ENCODE assay signal across 8 cellular contexts in genomic region chr21:35616090-35616489, GRCh38.
A peak's percentile ranks its signal among the peaks of the same experiment; 100 is the strongest.
DNase-seq lines count a peak whose midpoint lies in the region; ATAC-seq and TF ChIP-seq lines count a peak whose summit lies in the region.

No MANE protein-coding gene starts in this region.

- H3K27me3 ChIP-seq in CD8-positive, alpha-beta T cell (ENCODE audit: insufficient read depth, low read length): no peaks in the 10 kb centered on the region
- H3K27me3 ChIP-seq in MM.1S (replicated peaks; ENCODE audit: insufficient read depth, low read length): no peaks in the 10 kb centered on the region
- H3K27me3 ChIP-seq in breast epithelium: no peaks in the 10 kb centered on the region

- intact Hi-C loops in CD8-positive, alpha-beta T cell (cut with DNase I, micrococcal nuclease): loop anchor here (1.0 to 10.0 kb wide), 5 partner anchors 196 to 871 kb away; no protein-coding TSS in a partner anchor
- intact Hi-C loops in breast epithelium (cut with DNase I; ENCODE audit: low total_unique reads): no loop called here

- POLR2A ChIA-PET in CD8-positive, alpha-beta T cell (lab: Charles Lee): no interaction called here

- H3K9me2 ChIP-seq in MM.1S (replicated peaks; ENCODE audit: insufficient read depth, low read length): no peaks in the 10 kb centered on the region

- no peak overlapping the region for H3K9ac ChIP-seq in MM.1S (ENCODE audit: low read length)

- DNase-seq in CD8-positive, alpha-beta T cell: no peak
- DNase-seq in MM.1S (no peak), breast epithelium (ENCODE audit: low spot score in 2 of 2) (no peak), naive B cell (peak; percentile 1), NCI-H510A treated with DMSO at 0.1 percent for 48 hours (lab: John Stamatoyannopoulos, UW) (no peak), nucleus accumbens (lab: John Stamatoyannopoulos, UW) (no peak)

- no peaks in the 10 kb centered on the region for H3K36me3 Mint-ChIP-seq in CD8-positive, alpha-beta T cell
- no peaks in the 10 kb centered on the region for H3K36me3 Mint-ChIP-seq in naive B cell

- no peaks in the 10 kb centered on the region for H3K9me3 Mint-ChIP-seq in CD8-positive, alpha-beta T cell
- peaks cover 0 to 7% (median 0%) of the 10 kb centered on the region in 7 donors for H3K9me3 Mint-ChIP-seq in naive B cell

- no peak for TF ChIP-seq POLR2A in breast epithelium (IDR thresholded peaks at IDR 0.05)

- no peaks in the 10 kb centered on the region for H3K9me3 ChIP-seq in CD8-positive, alpha-beta T cell (ENCODE audit: low read length)
- no peaks in the 10 kb centered on the region for H3K9me3 ChIP-seq in MM.1S (replicated peaks; ENCODE audit: insufficient read depth, low read length)
- H3K9me3 ChIP-seq in breast epithelium: no peaks in the 10 kb centered on the region

- no peak overlapping the region for H3K27ac ChIP-seq in CD8-positive, alpha-beta T cell (ENCODE audit: low read depth, low read length)
- no peak overlapping the region for H3K27ac ChIP-seq in MM.1S (ENCODE audit: low read length)
- no peak overlapping the region for H3K27ac ChIP-seq in breast epithelium

- no peak for ATAC-seq in CD8-positive, alpha-beta T cell
- ATAC-seq in naive B cell (ENCODE audit: low read depth in 2 of 2) (no peak), HG02798 (IDR thresholded peaks at IDR 0.05; ENCODE audit: poor library complexity, unreplicated experiment) (no peak), HG02885 (IDR thresholded peaks at IDR 0.05; ENCODE audit: poor library complexity, unreplicated experiment) (no peak)

- no peaks in the 10 kb centered on the region for H3K36me3 ChIP-seq in CD8-positive, alpha-beta T cell (ENCODE audit: insufficient read depth, low read length)
- H3K36me3 ChIP-seq in MM.1S (replicated peaks; ENCODE audit: insufficient read depth, low read length) (no peaks in the 10 kb centered on the region), breast epithelium (no peaks in the 10 kb centered on the region)

- no peak overlapping the region for H3K27ac Mint-ChIP-seq in CD8-positive, alpha-beta T cell
- no peak overlapping the region for H3K27ac Mint-ChIP-seq in naive B cell

- H3F3A ChIP-seq in MM.1S (ENCODE audit: insufficient read depth, low read length): no peaks in the 10 kb centered on the region

- TF ChIP-seq CTCF in CD8-positive, alpha-beta T cell (IDR thresholded peaks at IDR 0.05): peak; percentile 28
- TF ChIP-seq CTCF in MM.1S (IDR thresholded peaks at IDR 0.05; ENCODE audit: low read length) (peak; percentile 46), breast epithelium (IDR thresholded peaks at IDR 0.05) (peak; percentile 19 to 30 (median 22))

- H3K4me1 Mint-ChIP-seq in CD8-positive, alpha-beta T cell (ENCODE audit: low read depth): peaks cover 2% of the 10 kb centered on the region
- H3K4me1 Mint-ChIP-seq in naive B cell: peaks cover 0 to 3% (median 0%) of the 10 kb centered on the region in 3 donors

- no peaks in the 10 kb centered on the region for H3K79me2 ChIP-seq in MM.1S (ENCODE audit: low read length)

- H3K27me3 Mint-ChIP-seq in CD8-positive, alpha-beta T cell (ENCODE audit: low read depth): no peaks in the 10 kb centered on the region
- H3K27me3 Mint-ChIP-seq in naive B cell: peaks cover 7 to 19% (median 8%) of the 10 kb centered on the region in 3 donors

- H3K4me3 Mint-ChIP-seq in CD8-positive, alpha-beta T cell: no peak overlapping the region
- H3K4me3 Mint-ChIP-seq in naive B cell: no peak overlapping the region

- CTCF ChIA-PET in CD8-positive, alpha-beta T cell (lab: Charles Lee): interaction anchor here (0.6 to 2.1 kb wide), 22 partner anchors 10 to 931 kb away, joined by 3 to 7 read pairs (median 3); no protein-coding TSS in a partner anchor

- no peaks in the 10 kb centered on the region for H3K4me1 ChIP-seq in CD8-positive, alpha-beta T cell (ENCODE audit: insufficient read depth, low read length)
- no peaks in the 10 kb centered on the region for H3K4me1 ChIP-seq in MM.1S (ENCODE audit: low read length)
- no peaks in the 10 kb centered on the region for H3K4me1 ChIP-seq in breast epithelium

- H2AFZ ChIP-seq in MM.1S (ENCODE audit: low read length): no peak overlapping the region

- H4K20me1 ChIP-seq in MM.1S (ENCODE audit: insufficient read depth, low read length): no peaks in the 10 kb centered on the region

- no peak overlapping the region for H3K4me3 ChIP-seq in CD8-positive, alpha-beta T cell (ENCODE audit: low read depth, low read length)
- H3K4me3 ChIP-seq in MM.1S (ENCODE audit: low read length) (no peak overlapping the region), breast epithelium (no peak overlapping the region)

- no peak overlapping the region for H3K4me2 ChIP-seq in MM.1S (ENCODE audit: low read depth, low read length)
